In the genomic region with DNA sequence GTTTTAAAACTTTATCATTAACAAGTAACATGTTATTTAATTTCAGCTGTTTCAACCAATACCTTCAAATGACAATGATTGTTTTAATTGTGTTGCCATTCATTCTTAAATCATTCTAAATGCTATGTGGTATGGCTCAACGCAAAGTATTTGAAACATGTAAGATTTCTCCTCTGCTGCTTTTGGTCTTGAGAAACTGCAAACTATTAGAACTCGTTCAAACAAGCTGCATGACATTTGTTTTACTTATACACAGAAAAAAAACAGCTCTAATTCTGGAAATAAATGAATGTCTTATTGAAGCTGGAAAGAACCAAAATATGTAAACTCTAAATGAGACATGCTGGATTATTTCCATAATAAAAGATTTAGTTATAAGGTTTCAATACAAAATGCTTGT, we compare ENCODE assay signal across 20 cellular contexts.
"Had no signal": no experiment of that assay in that cellular context is flagged by ENCODE, and none has a peak within 500 bp of the region (broad histone marks: within the 10 kb centered on the region; RNA-seq: fewer than 3 reads in every experiment).

No MANE protein-coding gene starts in this region.

- DNase-seq: activated B cell treated with CpG ODN at 0.5 μM for 24 hours; activated CD4-positive, alpha-beta T cell treated with anti-CD3 and anti-CD28 coated beads for 4 hours; activated CD4-positive, alpha-beta T cell treated with anti-CD3 and anti-CD28 coated beads, Interleukin-2, amount 50 U/mL, for 48 hours; activated CD8-positive, alpha-beta memory T cell treated with anti-CD3 and anti-CD28 coated beads, Interleukin-2, amount 50 U/mL, for 48 hours; activated naive CD4-positive, alpha-beta T cell; activated naive CD8-positive, alpha-beta T cell treated with anti-CD3 and anti-CD28 coated beads for 36 hours; activated T-cell treated with anti-CD3 and anti-CD28 coated beads, Interleukin-2, amount 50 U/mL, for 4 hours; body of pancreas; effector memory CD4-positive, alpha-beta T cell; lower lobe of right lung; naive B cell; occipital lobe; posterior cingulate gyrus; stimulated activated CD4-positive, alpha-beta T cell treated with anti-CD3 and anti-CD28 coated beads, Interleukin-2, amount 100 ng/mL, for 48 hours; stimulated activated naive CD4-positive, alpha-beta T cell; T-helper 17 cell had no signal

- H3K27ac ChIP-seq: body of pancreas, cardiac muscle cell, lower lobe of right lung had no signal

- H3K36me3 ChIP-seq: cardiac muscle cell, lower lobe of right lung, thoracic aorta had no signal

- H3K27me3 ChIP-seq: body of pancreas, cardiac muscle cell had no signal

- H3K4me1 ChIP-seq: body of pancreas, lower lobe of right lung had no signal

- ATAC-seq: activated T-cell treated with anti-CD3 and anti-CD28 coated beads, Interleukin-2, amount 50 U/mL, for 4 hours; body of pancreas; left lobe of liver; lower lobe of right lung; sciatic nerve; T-helper 17 cell had no signal

- H3K4me3 ChIP-seq: body of pancreas, cardiac muscle cell, lower lobe of right lung, thoracic aorta had no signal

- H3K9me3 ChIP-seq: body of pancreas, lower lobe of right lung, thoracic aorta had no signal
